In genomic region chr12:94622475-94622874, GRCh38 we compare ENCODE assay signal across 1 cellular context.
TF ChIP-seq lines count a peak whose summit lies in the region.

No MANE protein-coding gene starts in this region.

TF ChIP-seq in endothelial cell of umbilical vein, 7 proteins besides CTCF, POLR2A, EP300 and RAD21 (continued from another document):
- TF ChIP-seq POLR2AphosphoS5 (IDR thresholded peaks at IDR 0.05; ENCODE audit: insufficient read depth, low read depth, low read length) = no peak
- TF ChIP-seq GATA2 (IDR thresholded peaks at IDR 0.05; ENCODE audit: insufficient read depth, insufficient read length, low read depth, low read length) = peak; percentile 80
- TF ChIP-seq MAX (IDR thresholded peaks at IDR 0.05; ENCODE audit: insufficient read depth, insufficient read length) = peak; percentile 29
